ENCODE assay signal across 24 cellular contexts in the genomic region with DNA sequence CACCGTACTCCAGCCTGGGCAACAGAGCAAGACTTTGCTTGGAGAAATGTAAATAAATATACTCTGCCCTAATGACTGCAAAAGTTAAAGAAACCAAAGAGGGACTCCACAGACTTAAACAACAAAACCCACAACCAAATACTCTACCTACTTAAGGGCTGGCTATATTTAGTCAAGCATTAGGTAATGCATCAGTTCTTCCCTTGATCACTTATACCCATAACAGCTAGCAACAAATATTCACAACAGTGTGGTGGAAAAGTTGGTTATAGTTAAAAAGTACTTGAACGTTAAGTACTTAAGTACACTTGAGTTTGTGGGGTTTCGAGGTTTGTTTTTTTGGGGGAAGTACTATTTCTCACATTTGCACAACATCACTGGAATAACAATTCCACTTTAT. TPM values are rescaled to one million over a fixed set of nuclear protein-coding genes. Genes with fewer than 3 reads are reported as not detected.
DNase-seq lines count a peak whose midpoint lies in the region; ATAC-seq and TF ChIP-seq lines count a peak whose summit lies in the region.
"Had no signal": no experiment of that assay in that cellular context is flagged by ENCODE, and none has a peak within 500 bp of the region (broad histone marks: within the 10 kb centered on the region; RNA-seq: fewer than 3 reads in every experiment).

No MANE protein-coding gene starts in this region.

- peaks cover 36% of the 10 kb centered on the region for H3K4me1 Mint-ChIP-seq in activated CD8-positive, alpha-beta memory T cell treated with anti-CD3 and anti-CD28 coated beads, Interleukin-2, amount 10 ng/mL, durations not matched to agents 7 days and 5 days
- H3K4me1 Mint-ChIP-seq in endothelial cell (ENCODE audit: unreplicated experiment) = peaks cover 17% of the 10 kb centered on the region

- no peaks in the 10 kb centered on the region for H3K27me3 Mint-ChIP-seq in activated CD8-positive, alpha-beta memory T cell treated with anti-CD3 and anti-CD28 coated beads, Interleukin-2, amount 10 ng/mL, durations not matched to agents 7 days and 5 days
- H3K27me3 Mint-ChIP-seq in endothelial cell (ENCODE audit: unreplicated experiment) = peaks cover 7% of the 10 kb centered on the region
- H3K27me3 Mint-ChIP-seq: activated T-helper 17 cell treated with anti-CD3 and anti-CD28 coated beads, Interleukin-2, amount 50 U/mL, for 72 hours had no signal

- DNase-seq in activated CD8-positive, alpha-beta memory T cell treated with anti-CD3 and anti-CD28 coated beads, Interleukin-2, amount 10 ng/mL, durations not matched to agents 7 days and 5 days = no peak
- DNase-seq in activated CD8-positive, alpha-beta memory T cell treated with anti-CD3 and anti-CD28 coated beads, Interleukin-2, amount 50 U/mL, for 4 hours = no peak
- DNase-seq in MV-4-11 (lab: John Stamatoyannopoulos, UW) (peak; percentile 49), endothelial cell (ENCODE audit: low spot score) (no peak), psoas muscle (no peak), esophagus squamous epithelium (lab: John Stamatoyannopoulos, UW) (no peak), GM19238 (ENCODE audit: insufficient read length, low spot score) (no peak)
- DNase-seq: DND-41; head of caudate nucleus; NCI-H1694; NCI-H2171 treated with DMSO at 0.1 percent for 48 hours; NCI-H524 treated with DMSO at 0.1 percent for 48 hours; Peyer's patch; stimulated activated CD4-positive, alpha-beta T cell treated with anti-CD3 and anti-CD28 coated beads, Interleukin-15, amount 100 ng/mL, for 24 hours; T-helper 1 cell had no signal

- peak overlapping the region; percentile 65 for H3K27ac ChIP-seq in psoas muscle
- H3K27ac ChIP-seq in esophagus squamous epithelium = peak overlapping the region in 1 of 4 donors; percentile 50
- H3K27ac ChIP-seq: KMS-11, Peyer's patch, SJSA1 had no signal

- no peaks in the 10 kb centered on the region for H3K9me3 Mint-ChIP-seq in activated CD8-positive, alpha-beta memory T cell treated with anti-CD3 and anti-CD28 coated beads, Interleukin-2, amount 10 ng/mL, durations not matched to agents 7 days and 5 days (ENCODE audit: low read depth)
- no peaks in the 10 kb centered on the region for H3K9me3 Mint-ChIP-seq in endothelial cell (ENCODE audit: unreplicated experiment)
- H3K9me3 Mint-ChIP-seq: activated T-helper 17 cell treated with anti-CD3 and anti-CD28 coated beads, Interleukin-2, amount 50 U/mL, for 72 hours; neural progenitor cell had no signal

- H3K36me3 Mint-ChIP-seq in activated CD8-positive, alpha-beta memory T cell treated with anti-CD3 and anti-CD28 coated beads, Interleukin-2, amount 10 ng/mL, durations not matched to agents 7 days and 5 days = peaks cover 15% of the 10 kb centered on the region
- H3K36me3 Mint-ChIP-seq in endothelial cell (ENCODE audit: low read depth, unreplicated experiment) = no peaks in the 10 kb centered on the region

- peak overlapping the region; percentile 12 for H3K27ac Mint-ChIP-seq in activated CD8-positive, alpha-beta memory T cell treated with anti-CD3 and anti-CD28 coated beads, Interleukin-2, amount 10 ng/mL, durations not matched to agents 7 days and 5 days
- H3K27ac Mint-ChIP-seq in endothelial cell (ENCODE audit: unreplicated experiment) = peak overlapping the region; percentile 75
- H3K27ac Mint-ChIP-seq: activated T-helper 17 cell treated with anti-CD3 and anti-CD28 coated beads, Interleukin-2, amount 50 U/mL, for 72 hours had no signal

- H3K4me3 Mint-ChIP-seq in activated CD8-positive, alpha-beta memory T cell treated with anti-CD3 and anti-CD28 coated beads, Interleukin-2, amount 10 ng/mL, durations not matched to agents 7 days and 5 days = no peak overlapping the region
- no peak overlapping the region for H3K4me3 Mint-ChIP-seq in endothelial cell (ENCODE audit: unreplicated experiment)
- H3K4me3 Mint-ChIP-seq: activated T-helper 17 cell treated with anti-CD3 and anti-CD28 coated beads, Interleukin-2, amount 50 U/mL, for 72 hours; neural progenitor cell had no signal

- H3K4me3 ChIP-seq in psoas muscle (no peak overlapping the region), esophagus squamous epithelium (no peak overlapping the region)
- H3K4me3 ChIP-seq: A549, HAP-1, neural progenitor cell, Peyer's patch, SJSA1 had no signal

- H3K4me1 ChIP-seq in psoas muscle (peaks cover 53% of the 10 kb centered on the region), esophagus squamous epithelium (peaks cover 30 to 82% (median 51%) of the 10 kb centered on the region in 3 donors)

- WGBS in psoas muscle, 3 donors = 95% methylated on average over 3 of the region's 3 CpGs
- 86 to 90% methylated on average over 3 of the region's 3 CpGs for WGBS in esophagus squamous epithelium, 2 donors

- CTCF ChIA-PET in activated CD8-positive, alpha-beta memory T cell treated with anti-CD3 and anti-CD28 coated beads, Interleukin-2, amount 10 ng/mL, durations not matched to agents 7 days and 5 days (lab: Charles Lee) = interaction anchor here (1.8 to 24.7 kb wide), 3 partner anchors 6 to 42 kb away, joined by 7 to 583 read pairs (median 245); a partner anchor contains a TSS

- ATAC-seq in activated CD8-positive, alpha-beta memory T cell treated with anti-CD3 and anti-CD28 coated beads, Interleukin-2, amount 10 ng/mL, durations not matched to agents 7 days and 5 days = no peak
- no peak for ATAC-seq in psoas muscle
- no peak for ATAC-seq in GM21528 (IDR thresholded peaks at IDR 0.05; ENCODE audit: low FRiP score, unreplicated experiment)
- ATAC-seq: A549; activated T-helper 17 cell treated with anti-CD3 and anti-CD28 coated beads, Interleukin-2, amount 50 U/mL, for 72 hours; sciatic nerve had no signal

- H3K9me3 ChIP-seq in psoas muscle = no peaks in the 10 kb centered on the region
- no peaks in the 10 kb centered on the region for H3K9me3 ChIP-seq in esophagus squamous epithelium
- H3K9me3 ChIP-seq: A549, Caco-2, HAP-1, Peyer's patch, SJSA1 had no signal

- no peak for TF ChIP-seq POLR2A in esophagus squamous epithelium (IDR thresholded peaks at IDR 0.05)

- H3K36me3 ChIP-seq in psoas muscle (ENCODE audit: insufficient read depth in 1 of 2, low read depth in 1 of 2) (no peaks in the 10 kb centered on the region), esophagus squamous epithelium (peaks cover 0 to 5% (median 0%) of the 10 kb centered on the region in 3 donors)
- H3K36me3 ChIP-seq: neural progenitor cell, Peyer's patch had no signal

- intact Hi-C loops in psoas muscle (cut with DNase I) (no loop called here), esophagus squamous epithelium (cut with DNase I) (no loop called here)

- TF ChIP-seq CTCF in endothelial cell (IDR thresholded peaks at IDR 0.05; ENCODE audit: unreplicated experiment) = no peak
- TF ChIP-seq CTCF in psoas muscle (IDR thresholded peaks at IDR 0.05) = no peak
- TF ChIP-seq CTCF in esophagus squamous epithelium (IDR thresholded peaks at IDR 0.05) = no peak

- H3K27me3 ChIP-seq in psoas muscle (ENCODE audit: insufficient read depth in 3 of 3, low read length in 2 of 3) (no peaks in the 10 kb centered on the region), esophagus squamous epithelium (no peaks in the 10 kb centered on the region)
- H3K27me3 ChIP-seq: neural progenitor cell, Peyer's patch, SJSA1 had no signal

RNA-seq across cellular contexts. Expression of a gene that starts 5.4 kb away (rescaled TPM):
- 1 to 10 TPM; 6.9 to 7.5 TPM for total RNA-seq in activated CD8-positive, alpha-beta memory T cell treated with anti-CD3 and anti-CD28 coated beads, Interleukin-2, amount 10 ng/mL, durations not matched to agents 7 days and 5 days
- total RNA-seq in endothelial cell (ENCODE audit: unreplicated experiment) (13.0 TPM), psoas muscle (10 to 100 TPM; 13.7 to 47.1 (median 33.4) TPM), esophagus squamous epithelium (1 to 10 TPM; 1.7 to 9.0 (median 4.9) TPM)
- polyA plus RNA-seq in psoas muscle = 10 to 100 TPM in 2 of 3 donors, 1 to 10 TPM in 1; 8.2 to 69.5 (median 62.7) TPM

RNA-seq across cellular contexts. Expression of a gene that starts 8.0 kb away (rescaled TPM):
- 10 to 100 TPM; 40.2 to 42.4 TPM for total RNA-seq in activated CD8-positive, alpha-beta memory T cell treated with anti-CD3 and anti-CD28 coated beads, Interleukin-2, amount 10 ng/mL, durations not matched to agents 7 days and 5 days
- total RNA-seq in endothelial cell (ENCODE audit: unreplicated experiment) = 22.6 TPM
- total RNA-seq in psoas muscle = 10 to 100 TPM; 21.3 to 52.2 (median 31.5) TPM
- 100 to 1,000 TPM in 1 of 3 donors, 10 to 100 TPM in 1, 1 to 10 TPM in 1; 9.5 to 127 (median 22.0) TPM for polyA plus RNA-seq in psoas muscle
- total RNA-seq in esophagus squamous epithelium = 10 to 100 TPM; 19.8 to 28.4 (median 25.3) TPM

RNA-seq across cellular contexts. Expression of a gene that starts 20.8 kb away (rescaled TPM):
- total RNA-seq in activated CD8-positive, alpha-beta memory T cell treated with anti-CD3 and anti-CD28 coated beads, Interleukin-2, amount 10 ng/mL, durations not matched to agents 7 days and 5 days = 10 to 100 TPM; 14.9 to 20.6 TPM
- 9.4 TPM for total RNA-seq in endothelial cell (ENCODE audit: unreplicated experiment)
- total RNA-seq in psoas muscle = 1 to 10 TPM; 3.9 to 8.2 (median 5.1) TPM
- 1 to 10 TPM; 2.7 to 5.2 (median 4.4) TPM for polyA plus RNA-seq in psoas muscle
- total RNA-seq in esophagus squamous epithelium = 1 to 10 TPM; 1.7 to 6.9 (median 4.5) TPM

RNA-seq across cellular contexts. Expression of a gene that starts 23.9 kb away (rescaled TPM):
- total RNA-seq in activated CD8-positive, alpha-beta memory T cell treated with anti-CD3 and anti-CD28 coated beads, Interleukin-2, amount 10 ng/mL, durations not matched to agents 7 days and 5 days = 1 to 10 TPM; 2.6 to 5.2 TPM
- 9.7 TPM for total RNA-seq in endothelial cell (ENCODE audit: unreplicated experiment)
- total RNA-seq in psoas muscle = 100 to 1,000 TPM in 2 of 4 donors, 10 to 100 TPM in 2; 69.8 to 217 (median 122) TPM
- polyA plus RNA-seq in psoas muscle = 100 to 1,000 TPM in 2 of 3 donors, 10 to 100 TPM in 1; 57.0 to 171 (median 170) TPM
- 100 to 1,000 TPM in 1 of 4 donors, 10 to 100 TPM in 3; 16.3 to 105 (median 20.5) TPM for total RNA-seq in esophagus squamous epithelium
